ENCODE assay signal across 1 cellular context in genomic region chr10:3068201-3068967, GRCh38.
TF ChIP-seq lines count a peak whose summit lies in the region.

No MANE protein-coding gene starts in this region.

TF ChIP-seq in HEK293, 187 proteins besides CTCF, POLR2A, EP300 and RAD21 (continued from another document):
- TF ChIP-seq, protein P1, sequence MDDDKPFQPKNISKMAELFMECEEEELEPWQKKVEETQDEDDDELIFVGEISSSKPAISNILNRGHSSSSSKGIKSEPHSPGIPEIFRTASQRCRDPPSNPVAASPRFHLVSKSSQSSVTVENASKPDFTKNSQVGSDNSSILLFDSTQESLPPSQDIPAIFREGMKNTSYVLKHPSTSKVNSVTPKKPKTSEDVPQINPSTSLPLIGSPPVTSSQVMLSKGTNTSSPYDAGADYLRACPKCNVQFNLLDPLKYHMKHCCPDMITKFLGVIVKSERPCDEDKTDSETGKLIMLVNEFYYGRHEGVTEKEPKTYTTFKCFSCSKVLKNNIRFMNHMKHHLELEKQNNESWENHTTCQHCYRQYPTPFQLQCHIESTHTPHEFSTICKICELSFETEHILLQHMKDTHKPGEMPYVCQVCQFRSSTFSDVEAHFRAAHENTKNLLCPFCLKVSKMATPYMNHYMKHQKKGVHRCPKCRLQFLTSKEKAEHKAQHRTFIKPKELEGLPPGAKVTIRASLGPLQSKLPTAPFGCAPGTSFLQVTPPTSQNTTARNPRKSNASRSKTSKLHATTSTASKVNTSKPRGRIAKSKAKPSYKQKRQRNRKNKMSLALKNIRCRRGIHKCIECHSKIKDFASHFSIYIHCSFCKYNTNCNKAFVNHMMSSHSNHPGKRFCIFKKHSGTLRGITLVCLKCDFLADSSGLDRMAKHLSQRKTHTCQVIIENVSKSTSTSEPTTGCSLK (tag by site-specific recombination; IDR thresholded peaks at IDR 0.05): no peak
- TF ChIP-seq, protein P2, sequence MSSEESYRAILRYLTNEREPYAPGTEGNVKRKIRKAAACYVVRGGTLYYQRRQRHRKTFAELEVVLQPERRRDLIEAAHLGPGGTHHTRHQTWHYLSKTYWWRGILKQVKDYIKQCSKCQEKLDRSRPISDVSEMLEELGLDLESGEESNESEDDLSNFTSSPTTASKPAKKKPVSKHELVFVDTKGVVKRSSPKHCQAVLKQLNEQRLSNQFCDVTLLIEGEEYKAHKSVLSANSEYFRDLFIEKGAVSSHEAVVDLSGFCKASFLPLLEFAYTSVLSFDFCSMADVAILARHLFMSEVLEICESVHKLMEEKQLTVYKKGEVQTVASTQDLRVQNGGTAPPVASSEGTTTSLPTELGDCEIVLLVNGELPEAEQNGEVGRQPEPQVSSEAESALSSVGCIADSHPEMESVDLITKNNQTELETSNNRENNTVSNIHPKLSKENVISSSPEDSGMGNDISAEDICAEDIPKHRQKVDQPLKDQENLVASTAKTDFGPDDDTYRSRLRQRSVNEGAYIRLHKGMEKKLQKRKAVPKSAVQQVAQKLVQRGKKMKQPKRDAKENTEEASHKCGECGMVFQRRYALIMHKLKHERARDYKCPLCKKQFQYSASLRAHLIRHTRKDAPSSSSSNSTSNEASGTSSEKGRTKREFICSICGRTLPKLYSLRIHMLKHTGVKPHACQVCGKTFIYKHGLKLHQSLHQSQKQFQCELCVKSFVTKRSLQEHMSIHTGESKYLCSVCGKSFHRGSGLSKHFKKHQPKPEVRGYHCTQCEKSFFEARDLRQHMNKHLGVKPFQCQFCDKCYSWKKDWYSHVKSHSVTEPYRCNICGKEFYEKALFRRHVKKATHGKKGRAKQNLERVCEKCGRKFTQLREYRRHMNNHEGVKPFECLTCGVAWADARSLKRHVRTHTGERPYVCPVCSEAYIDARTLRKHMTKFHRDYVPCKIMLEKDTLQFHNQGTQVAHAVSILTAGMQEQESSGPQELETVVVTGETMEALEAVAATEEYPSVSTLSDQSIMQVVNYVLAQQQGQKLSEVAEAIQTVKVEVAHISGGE (tag by site-specific recombination; conservative IDR thresholded peaks at IDR 0.05; ENCODE audit: low read depth): peak; percentile 86
- TF ChIP-seq KLF10 (tag by site-specific recombination; IDR thresholded peaks at IDR 0.05): 0 out of 2 replicates have a peak, but pooled peaks have one; percentile 17
- TF ChIP-seq RBAK (tag by site-specific recombination; IDR thresholded peaks at IDR 0.05): no peak
- no peak for TF ChIP-seq MZF1 (tag by site-specific recombination; IDR thresholded peaks at IDR 0.05; ENCODE audit: borderline replicate concordance)
- 0 out of 2 replicates have a peak, but pooled peaks have one; percentile 35 for TF ChIP-seq ZNF76 (tag by site-specific recombination; IDR thresholded peaks at IDR 0.05; ENCODE audit: borderline replicate concordance, low read depth)
- TF ChIP-seq ZEB2 (tag by site-specific recombination; IDR thresholded peaks at IDR 0.05): peak; percentile 44; the same call in 1 of the 2 replicates
- peak; percentile 64 for TF ChIP-seq PATZ1 (tag by site-specific recombination; IDR thresholded peaks at IDR 0.05)
- TF ChIP-seq ZFHX2 (tag by site-specific recombination; conservative IDR thresholded peaks at IDR 0.05): peak; percentile 67
- TF ChIP-seq, protein P3, sequence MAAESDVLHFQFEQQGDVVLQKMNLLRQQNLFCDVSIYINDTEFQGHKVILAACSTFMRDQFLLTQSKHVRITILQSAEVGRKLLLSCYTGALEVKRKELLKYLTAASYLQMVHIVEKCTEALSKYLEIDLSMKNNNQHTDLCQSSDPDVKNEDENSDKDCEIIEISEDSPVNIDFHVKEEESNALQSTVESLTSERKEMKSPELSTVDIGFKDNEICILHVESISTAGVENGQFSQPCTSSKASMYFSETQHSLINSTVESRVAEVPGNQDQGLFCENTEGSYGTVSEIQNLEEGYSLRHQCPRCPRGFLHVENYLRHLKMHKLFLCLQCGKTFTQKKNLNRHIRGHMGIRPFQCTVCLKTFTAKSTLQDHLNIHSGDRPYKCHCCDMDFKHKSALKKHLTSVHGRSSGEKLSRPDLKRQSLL (tag by site-specific recombination; IDR thresholded peaks at IDR 0.05): no peak
- no peak for TF ChIP-seq KLF8 (tag by site-specific recombination; IDR thresholded peaks at IDR 0.05)
- peak; percentile 65; the same call in 1 of the 2 replicates for TF ChIP-seq KLF16 (tag by site-specific recombination; IDR thresholded peaks at IDR 0.05)
- 0 out of 2 replicates have a peak, but pooled peaks have one; percentile 11 for TF ChIP-seq ZNF629 (tag by site-specific recombination; IDR thresholded peaks at IDR 0.05)
- 0 out of 2 replicates have a peak, but pooled peaks have one; percentile 19 for TF ChIP-seq ZNF335 (tag by site-specific recombination; conservative IDR thresholded peaks at IDR 0.05)
- no peak for TF ChIP-seq ZNF2 (tag by site-specific recombination; IDR thresholded peaks at IDR 0.05)
- TF ChIP-seq KLF9 (tag by site-specific recombination; IDR thresholded peaks at IDR 0.05; ENCODE audit: low read depth): peak; percentile 63
- TF ChIP-seq YY1 (tag by site-specific recombination; IDR thresholded peaks at IDR 0.05): 0 out of 2 replicates have a peak, but pooled peaks have one; percentile 18
- peak; percentile 37; the same call in 1 of the 2 replicates for TF ChIP-seq ZNF660 (tag by site-specific recombination; IDR thresholded peaks at IDR 0.05)
- TF ChIP-seq, protein P4, sequence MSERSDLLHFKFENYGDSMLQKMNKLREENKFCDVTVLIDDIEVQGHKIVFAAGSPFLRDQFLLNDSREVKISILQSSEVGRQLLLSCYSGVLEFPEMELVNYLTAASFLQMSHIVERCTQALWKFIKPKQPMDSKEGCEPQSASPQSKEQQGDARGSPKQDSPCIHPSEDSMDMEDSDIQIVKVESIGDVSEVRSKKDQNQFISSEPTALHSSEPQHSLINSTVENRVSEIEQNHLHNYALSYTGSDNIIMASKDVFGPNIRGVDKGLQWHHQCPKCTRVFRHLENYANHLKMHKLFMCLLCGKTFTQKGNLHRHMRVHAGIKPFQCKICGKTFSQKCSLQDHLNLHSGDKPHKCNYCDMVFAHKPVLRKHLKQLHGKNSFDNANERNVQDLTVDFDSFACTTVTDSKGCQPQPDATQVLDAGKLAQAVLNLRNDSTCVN (tag by site-specific recombination; optimal IDR thresholded peaks at IDR 0.05): peak; percentile 94
- TF ChIP-seq ZBTB17 (tag by site-specific recombination; IDR thresholded peaks at IDR 0.05): peak; percentile 91
- 0 out of 2 replicates have a peak, but pooled peaks have one; percentile 44 for TF ChIP-seq ZNF600 (tag by site-specific recombination; IDR thresholded peaks at IDR 0.05)
- peak; percentile 68; the same call in 1 of the 2 replicates for TF ChIP-seq ZNF692 (tag by site-specific recombination; IDR thresholded peaks at IDR 0.05)
- peak; percentile 22; the same call in 1 of the 2 replicates for TF ChIP-seq ZNF561 (tag by site-specific recombination; IDR thresholded peaks at IDR 0.05; ENCODE audit: borderline replicate concordance)
- TF ChIP-seq ZNF391 (tag by site-specific recombination; IDR thresholded peaks at IDR 0.05; ENCODE audit: borderline replicate concordance, low read depth): no peak
TF ChIP-seq in HEK293: peak in this region for 28.
